17 cellular contexts compared by ENCODE assay signal in the genomic region with DNA sequence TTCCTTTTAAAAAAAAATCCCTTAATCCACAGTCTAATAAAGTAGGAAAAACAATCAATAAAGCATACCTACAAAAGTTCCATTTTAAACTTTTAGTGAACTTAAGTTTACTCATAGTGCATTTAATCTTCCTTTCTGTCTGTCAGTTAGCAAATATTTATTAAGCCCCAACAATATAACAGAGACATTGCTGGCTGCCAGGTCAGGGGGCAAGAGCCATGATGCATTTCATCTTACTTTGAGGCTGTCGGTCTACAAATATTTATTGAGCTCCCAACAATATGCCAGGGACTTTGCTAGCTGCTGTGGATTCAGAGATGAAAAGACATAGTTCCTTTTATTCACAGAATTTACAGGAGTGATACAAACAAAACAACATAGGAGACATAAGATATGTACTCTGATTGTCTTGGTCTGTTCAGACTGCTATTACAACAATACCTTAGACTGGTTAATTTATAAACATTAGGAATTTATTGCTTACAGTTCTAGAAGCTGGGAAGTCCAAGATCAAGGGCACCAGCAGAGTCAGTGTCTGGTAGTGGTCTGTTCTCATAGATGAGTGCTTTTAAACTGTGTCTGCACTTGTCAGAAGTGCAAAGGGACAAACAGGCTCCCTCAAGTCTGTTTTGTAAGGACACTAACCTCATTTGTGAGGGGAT.
"Had no signal": no experiment of that assay in that cellular context is flagged by ENCODE, and none has a peak within 500 bp of the region (broad histone marks: within the 10 kb centered on the region; RNA-seq: fewer than 3 reads in every experiment).

No MANE protein-coding gene starts in this region.

- DNase-seq: activated CD4-positive, alpha-beta T cell treated with anti-CD3 and anti-CD28 coated beads for 1 hour; activated gamma-delta T cell; cerebellar nuclear complex; cortex of kidney; heart right ventricle; kidney glomerular epithelial cell; left ventricle myocardium inferior; mesenchymal stem cell; naive thymus-derived CD4-positive, alpha-beta T cell; ovary; spleen; stimulated activated CD4-positive, alpha-beta T cell treated with anti-CD3 and anti-CD28 coated beads, Interleukin-4, amount 100 ng/mL, for 4 hours; testis; upper lobe of left lung had no signal

- H3K27ac Mint-ChIP-seq: activated naive CD4-positive, alpha-beta T cell treated with anti-CD3 and anti-CD28 coated beads, Interleukin-2, amount 50 U/mL, for 24 hours; naive thymus-derived CD4-positive, alpha-beta T cell; stimulated activated memory B cell treated with anti-CD40 and anti-IgM and Interleukin-4, amounts not matched to agents 10 μg/mL and 1 μg/mL and 100 μg/mL, for 72 hours had no signal

- H3K27me3 Mint-ChIP-seq: naive thymus-derived CD4-positive, alpha-beta T cell; stimulated activated memory B cell treated with anti-CD40 and anti-IgM and Interleukin-4, amounts not matched to agents 10 μg/mL and 1 μg/mL and 100 μg/mL, for 72 hours had no signal

- H3K27ac ChIP-seq: heart right ventricle, left ventricle myocardium inferior, ovary, spleen, testis, upper lobe of left lung had no signal

- H3K36me3 ChIP-seq: heart right ventricle, left ventricle myocardium inferior, ovary, spleen, upper lobe of left lung had no signal

- H3K36me3 Mint-ChIP-seq: activated naive CD4-positive, alpha-beta T cell treated with anti-CD3 and anti-CD28 coated beads, Interleukin-2, amount 50 U/mL, for 24 hours; naive thymus-derived CD4-positive, alpha-beta T cell; stimulated activated memory B cell treated with anti-CD40 and anti-IgM and Interleukin-4, amounts not matched to agents 10 μg/mL and 1 μg/mL and 100 μg/mL, for 72 hours had no signal

- ATAC-seq: esophagus mucosa; heart right ventricle; naive thymus-derived CD4-positive, alpha-beta T cell; stimulated activated memory B cell treated with anti-CD40 and anti-IgM and Interleukin-4, amounts not matched to agents 10 μg/mL and 1 μg/mL and 100 μg/mL, for 72 hours had no signal

- H3K27me3 ChIP-seq: heart right ventricle, ovary, spleen, testis, upper lobe of left lung had no signal

- H3K4me3 Mint-ChIP-seq: activated naive CD4-positive, alpha-beta T cell treated with anti-CD3 and anti-CD28 coated beads, Interleukin-2, amount 50 U/mL, for 24 hours; naive thymus-derived CD4-positive, alpha-beta T cell; stimulated activated memory B cell treated with anti-CD40 and anti-IgM and Interleukin-4, amounts not matched to agents 10 μg/mL and 1 μg/mL and 100 μg/mL, for 72 hours had no signal

- H3K4me1 Mint-ChIP-seq: activated naive CD4-positive, alpha-beta T cell treated with anti-CD3 and anti-CD28 coated beads, Interleukin-2, amount 50 U/mL, for 24 hours; naive thymus-derived CD4-positive, alpha-beta T cell; stimulated activated memory B cell treated with anti-CD40 and anti-IgM and Interleukin-4, amounts not matched to agents 10 μg/mL and 1 μg/mL and 100 μg/mL, for 72 hours had no signal

- H3K9me3 ChIP-seq: heart right ventricle, left ventricle myocardium inferior, ovary, spleen, testis, upper lobe of left lung had no signal

- H3K9me3 Mint-ChIP-seq: activated naive CD4-positive, alpha-beta T cell treated with anti-CD3 and anti-CD28 coated beads, Interleukin-2, amount 50 U/mL, for 24 hours; naive thymus-derived CD4-positive, alpha-beta T cell; stimulated activated memory B cell treated with anti-CD40 and anti-IgM and Interleukin-4, amounts not matched to agents 10 μg/mL and 1 μg/mL and 100 μg/mL, for 72 hours had no signal

- H3K4me1 ChIP-seq: heart right ventricle, left ventricle myocardium inferior, testis, upper lobe of left lung had no signal

- H3K4me3 ChIP-seq: heart right ventricle, left ventricle myocardium inferior, ovary, spleen, testis, upper lobe of left lung had no signal
